ENCODE assay signal across 21 cellular contexts in the genomic region with DNA sequence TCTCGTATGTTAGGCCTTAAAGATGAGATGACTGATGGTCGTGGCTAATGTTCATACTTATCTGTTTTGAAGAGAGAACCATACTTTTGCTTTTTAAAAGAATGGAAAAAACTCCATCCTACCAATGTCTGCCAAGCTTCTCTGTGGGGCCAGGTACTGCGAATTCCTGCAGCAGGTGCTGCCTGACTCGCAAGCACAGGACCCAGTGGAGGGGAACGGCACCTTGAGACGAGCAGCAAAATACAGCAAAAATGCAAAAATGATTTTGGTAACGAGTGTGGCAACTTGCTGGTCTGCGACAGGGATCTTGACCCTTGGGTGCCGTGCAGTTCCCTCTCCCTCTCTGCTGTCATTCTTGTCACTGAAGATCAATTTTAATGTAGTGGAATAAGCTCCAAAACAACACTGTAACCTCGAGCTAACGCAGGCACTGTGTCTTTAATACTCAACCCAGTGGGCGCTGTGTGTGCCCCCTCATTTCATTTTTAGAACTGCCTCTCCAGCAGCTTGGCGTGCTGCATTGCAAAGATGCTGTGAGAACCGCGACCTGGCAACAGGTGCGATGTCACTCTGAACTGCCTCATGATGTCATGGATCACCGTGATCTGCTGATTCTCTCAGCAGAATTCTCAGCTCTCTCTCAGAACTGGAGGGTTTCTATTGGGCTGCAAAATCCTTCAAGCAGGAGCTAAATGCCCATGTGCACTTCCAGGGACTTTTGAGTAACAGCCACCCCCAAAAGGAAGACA. TPM values are rescaled to one million over a fixed set of nuclear protein-coding genes. Genes with fewer than 3 reads are reported as not detected.
"Had no signal": no experiment of that assay in that cellular context is flagged by ENCODE, and none has a peak within 500 bp of the region (broad histone marks: within the 10 kb centered on the region; RNA-seq: fewer than 3 reads in every experiment).

No MANE protein-coding gene starts in this region.

- H3K27me3 Mint-ChIP-seq: activated CD4-positive, alpha-beta T cell treated with anti-CD3 and anti-CD28 coated beads for 36 hours; activated CD8-positive, alpha-beta T cell treated with anti-CD3 and anti-CD28 coated beads for 36 hours; activated naive CD8-positive, alpha-beta T cell treated with anti-CD3 and anti-CD28 coated beads for 36 hours had no signal

- DNase-seq: activated CD4-positive, alpha-beta T cell treated with anti-CD3 and anti-CD28 coated beads for 36 hours; activated CD4-positive, alpha-beta T cell treated with anti-CD3 and anti-CD28 coated beads, Interleukin-2, amount 50 U/mL, for 1 hour; activated CD8-positive, alpha-beta memory T cell treated with anti-CD3 and anti-CD28 coated beads, Interleukin-2, amount 50 U/mL, for 4 hours; activated CD8-positive, alpha-beta T cell treated with anti-CD3 and anti-CD28 coated beads for 36 hours; activated gamma-delta T cell treated with Interleukin-2 at 50 U/mL for 16 hours; activated naive CD4-positive, alpha-beta T cell treated with anti-CD3 and anti-CD28 coated beads, Interleukin-2, amount 10 ng/mL, durations not matched to agents 7 days and 5 days; activated naive CD8-positive, alpha-beta T cell treated with anti-CD3 and anti-CD28 coated beads for 36 hours; activated T-cell treated with anti-CD3 and anti-CD28 coated beads, Interleukin-2, amount 50 U/mL, for 72 hours; brain microvascular endothelial cell; KG1; NCI-H1092 treated with DMSO at 0.1 percent for 48 hours; NCI-H1417 treated with DMSO at 0.1 percent for 48 hours; NCI-H1694 treated with DMSO at 0.1 percent for 48 hours; NCI-H2029 treated with DMSO at 0.1 percent for 48 hours; NCI-H510A treated with DMSO at 0.1 percent for 48 hours; NCI-H69; PC-9; SIG-M5; T-helper 1 cell had no signal

- H3K4me3 Mint-ChIP-seq: activated CD4-positive, alpha-beta T cell treated with anti-CD3 and anti-CD28 coated beads for 36 hours; activated CD8-positive, alpha-beta T cell treated with anti-CD3 and anti-CD28 coated beads for 36 hours; activated naive CD4-positive, alpha-beta T cell treated with anti-CD3 and anti-CD28 coated beads, Interleukin-2, amount 10 ng/mL, durations not matched to agents 7 days and 5 days; activated naive CD8-positive, alpha-beta T cell treated with anti-CD3 and anti-CD28 coated beads for 36 hours; activated T-cell treated with anti-CD3 and anti-CD28 coated beads, Interleukin-2, amount 50 U/mL, for 72 hours had no signal

- H3K27ac ChIP-seq: brain microvascular endothelial cell, PC-9, VCaP had no signal

- H3K36me3 Mint-ChIP-seq: activated naive CD4-positive, alpha-beta T cell treated with anti-CD3 and anti-CD28 coated beads, Interleukin-2, amount 10 ng/mL, durations not matched to agents 7 days and 5 days; activated naive CD8-positive, alpha-beta T cell treated with anti-CD3 and anti-CD28 coated beads for 36 hours had no signal

- H3K9me3 Mint-ChIP-seq: activated CD8-positive, alpha-beta T cell treated with anti-CD3 and anti-CD28 coated beads for 36 hours; activated naive CD4-positive, alpha-beta T cell treated with anti-CD3 and anti-CD28 coated beads, Interleukin-2, amount 10 ng/mL, durations not matched to agents 7 days and 5 days; activated naive CD8-positive, alpha-beta T cell treated with anti-CD3 and anti-CD28 coated beads for 36 hours; activated T-cell treated with anti-CD3 and anti-CD28 coated beads, Interleukin-2, amount 50 U/mL, for 72 hours; activated T-helper 2 cell treated with anti-CD3 and anti-CD28 coated beads, Interferon-gamma antibody, Interleukin-2, Interleukin-4, amounts not matched to agents 10 μg/mL and 5 μg/mL and 100 μg/mL, durations not matched to agents 14 hours and 24 hours and 36 hours had no signal

- H3K4me3 ChIP-seq: PC-9 had no signal

- H3K27me3 ChIP-seq: brain microvascular endothelial cell had no signal

- H3K36me3 ChIP-seq: brain microvascular endothelial cell had no signal

- ATAC-seq: activated CD4-positive, alpha-beta T cell treated with anti-CD3 and anti-CD28 coated beads for 36 hours; activated CD8-positive, alpha-beta T cell treated with anti-CD3 and anti-CD28 coated beads for 36 hours; activated T-cell treated with anti-CD3 and anti-CD28 coated beads, Interleukin-2, amount 50 U/mL, for 72 hours had no signal

- H3K27ac Mint-ChIP-seq: activated CD4-positive, alpha-beta T cell treated with anti-CD3 and anti-CD28 coated beads for 36 hours; activated CD8-positive, alpha-beta T cell treated with anti-CD3 and anti-CD28 coated beads for 36 hours; activated naive CD4-positive, alpha-beta T cell treated with anti-CD3 and anti-CD28 coated beads, Interleukin-2, amount 10 ng/mL, durations not matched to agents 7 days and 5 days; activated naive CD8-positive, alpha-beta T cell treated with anti-CD3 and anti-CD28 coated beads for 36 hours; activated T-cell treated with anti-CD3 and anti-CD28 coated beads, Interleukin-2, amount 50 U/mL, for 72 hours; activated T-helper 2 cell treated with anti-CD3 and anti-CD28 coated beads, Interferon-gamma antibody, Interleukin-2, Interleukin-4, amounts not matched to agents 10 μg/mL and 5 μg/mL and 100 μg/mL, durations not matched to agents 14 hours and 24 hours and 36 hours had no signal

- H2AFZ ChIP-seq: PC-9 had no signal

- H3K4me2 ChIP-seq: PC-9 had no signal

RNA-seq across cellular contexts. Expression of a gene that starts 51.6 kb away (rescaled TPM):
- total RNA-seq: activated T-helper 2 cell treated with anti-CD3 and anti-CD28 coated beads, Interferon-gamma antibody, Interleukin-2, Interleukin-4, amounts not matched to agents 10 μg/mL and 5 μg/mL and 100 μg/mL, durations not matched to agents 14 hours and 24 hours and 36 hours had no signal
